8 cellular contexts compared by ENCODE assay signal in genomic region chr20:23200914-23201313, GRCh38.
A peak's percentile ranks its signal among the peaks of the same experiment; 100 is the strongest.
DNase-seq lines count a peak whose midpoint lies in the region; ATAC-seq, FAIRE-seq and TF ChIP-seq lines count a peak whose summit lies in the region.

No MANE protein-coding gene starts in this region.

- no peak overlapping the region for H3K9ac ChIP-seq in HepG2 (ENCODE audit: insufficient read depth, low read depth, low read length)

- intact Hi-C loops in HepG2 (cut with micrococcal nuclease; ENCODE audit: unreplicated experiment), result loop anchor here (1.0 to 2.0 kb wide), 2 partner anchors 158 to 350 kb away; no protein-coding TSS in a partner anchor

- H3K27ac ChIP-seq in HepG2 (ENCODE audit: extremely low read length, insufficient read depth, low read length) (no peak overlapping the region), substantia nigra (ENCODE audit: low read depth, low read length, poor library complexity, severe bottlenecking) (no peak overlapping the region)

- peak; percentile 66 for FAIRE-seq in HepG2 (lab: Jason Lieb, UNC)

- POLR2A ChIA-PET in HepG2 (lab: Yijun Ruan, JAX), result no interaction called here

- peaks cover 0 to 14% of the 10 kb centered on the region in 2 experiments; a peak in 2 of 5 replicates for H3K27me3 ChIP-seq in HepG2 (ENCODE audit: control insufficient read depth in 1 of 2, insufficient read depth in 2 of 2, low read length in 2 of 2)

- peak; percentile 92 for TF ChIP-seq RAD21 in HepG2 (CRISPR knock-in tag; IDR thresholded peaks at IDR 0.05)

- in situ Hi-C loops in astrocyte of the cerebellum (cut with HindIII; ENCODE audit: low sequenced_read_pairs) (no loop called here), HepG2 (cut with HindIII; ENCODE audit: extremely low pct_ligation_motif_present, low pct_unique_long_range_greater_than_20kb) (loop anchor here (5.0 to 10.0 kb wide), 2 partner anchors 509 to 866 kb away; no protein-coding TSS in a partner anchor)

- H3K9me3 ChIP-seq in HepG2 (ENCODE audit: low read length), result no peaks in the 10 kb centered on the region

- TF ChIP-seq CTCF in astrocyte of the cerebellum (IDR thresholded peaks at IDR 0.05; ENCODE audit: low read depth, low read length, missing control alignments), result peak; percentile 50
- TF ChIP-seq CTCF in HepG2 (CRISPR knock-in tag; IDR thresholded peaks at IDR 0.05), result peak; percentile 92

- ATAC-seq in HepG2, result peak; percentile 97
- no peak for ATAC-seq in GM21447 (IDR thresholded peaks at IDR 0.05; ENCODE audit: unreplicated experiment)

- CTCF ChIA-PET in HepG2 (lab: Yijun Ruan, JAX; ENCODE audit: low intra/inter-chr PET ratio, low total read pairs), result interaction anchor here (1.8 to 2.0 kb wide), 2 partner anchors 158 to 509 kb away, joined by 6 to 8 read pairs; no protein-coding TSS in a partner anchor

- H3K4me3 ChIP-seq in astrocyte of the cerebellum (ENCODE audit: low read depth, low read length) (no peak overlapping the region), HepG2 (replicated peaks in 1 of 3; ENCODE audit: insufficient read depth in 1 of 3, low read depth in 2 of 3, low read length in 3 of 3) (no peak overlapping the region)

- peak; percentile 61 for DNase-seq in Daoy (ENCODE audit: low read depth)
- DNase-seq in HuH-7.5 (ENCODE audit: low spot score), result peak; percentile 48
- DNase-seq in astrocyte of the cerebellum (ENCODE audit: low read depth), result no peak
- peak; percentile 62 for DNase-seq in HepG2 (ENCODE audit: low spot score)
- no peak for DNase-seq in substantia nigra (lab: John Stamatoyannopoulos, UW)
- no peak for DNase-seq in activated effector memory CD4-positive, alpha-beta T cell treated with Interleukin-2 at 50 U/mL for 16 hours
- DNase-seq in retina, result no peak

- no peak for TF ChIP-seq EP300 in HepG2 (IDR thresholded peaks at IDR 0.05; ENCODE audit: low read depth in 2 of 2, low read length in 2 of 2)
- no peak for TF ChIP-seq EP300 in HepG2 (CRISPR knock-in tag; IDR thresholded peaks at IDR 0.05; ENCODE audit: borderline replicate concordance)

- no peaks in the 10 kb centered on the region for H3K79me2 ChIP-seq in HepG2 (ENCODE audit: insufficient read depth, low read length)

- no peaks in the 10 kb centered on the region for H3K4me1 ChIP-seq in HepG2 (ENCODE audit: insufficient read depth, low read length)

- TF ChIP-seq POLR2A in HepG2 (IDR thresholded peaks at IDR 0.05; ENCODE audit: insufficient read depth in 1 of 2, low read depth in 2 of 2, low read length in 2 of 2), result no peak

- H3K36me3 ChIP-seq in HepG2 (replicated peaks in 1 of 2; ENCODE audit: control insufficient read depth in 1 of 2, insufficient read depth in 2 of 2, low read length in 2 of 2), result no peaks in the 10 kb centered on the region

- no peak overlapping the region for H2AFZ ChIP-seq in HepG2 (ENCODE audit: low read length)

- no TSS peak for BruUV-seq in HepG2 (replicated peaks; lab: Mats Ljungman, UMichigan)

- WGBS in HepG2 (ENCODE audit: low lambda C conversion rate), result 7% methylated on average over 6 of the region's 6 CpGs

- no peaks in the 10 kb centered on the region for H4K20me1 ChIP-seq in HepG2 (ENCODE audit: insufficient read depth, low read length)

- H3K4me2 ChIP-seq in HepG2 (ENCODE audit: low read depth, low read length), result no peak overlapping the region

TF ChIP-seq in HepG2, 621 proteins besides CTCF, POLR2A, EP300 and RAD21 (continues in another document):
- TF ChIP-seq ZNF691 (CRISPR knock-in tag; IDR thresholded peaks at IDR 0.05; ENCODE audit: borderline replicate concordance, low read depth) (peak; percentile 69; the same call in 1 of the 2 replicates), ZBTB43 (CRISPR knock-in tag; conservative IDR thresholded peaks at IDR 0.05) (no peak), CBX5 (CRISPR knock-in tag; IDR thresholded peaks at IDR 0.05; ENCODE audit: borderline replicate concordance) (no peak), SMAD1 (CRISPR knock-in tag; IDR thresholded peaks at IDR 0.05; ENCODE audit: borderline replicate concordance, low read depth) (0 out of 2 replicates have a peak, but pooled peaks have one; percentile 27), ZNF501 (CRISPR knock-in tag; IDR thresholded peaks at IDR 0.05) (peak; percentile 37; the same call in 1 of the 2 replicates), SMC3 (IDR thresholded peaks at IDR 0.05; ENCODE audit: low read length) (peak; percentile 88)
- TF ChIP-seq, protein P1, sequence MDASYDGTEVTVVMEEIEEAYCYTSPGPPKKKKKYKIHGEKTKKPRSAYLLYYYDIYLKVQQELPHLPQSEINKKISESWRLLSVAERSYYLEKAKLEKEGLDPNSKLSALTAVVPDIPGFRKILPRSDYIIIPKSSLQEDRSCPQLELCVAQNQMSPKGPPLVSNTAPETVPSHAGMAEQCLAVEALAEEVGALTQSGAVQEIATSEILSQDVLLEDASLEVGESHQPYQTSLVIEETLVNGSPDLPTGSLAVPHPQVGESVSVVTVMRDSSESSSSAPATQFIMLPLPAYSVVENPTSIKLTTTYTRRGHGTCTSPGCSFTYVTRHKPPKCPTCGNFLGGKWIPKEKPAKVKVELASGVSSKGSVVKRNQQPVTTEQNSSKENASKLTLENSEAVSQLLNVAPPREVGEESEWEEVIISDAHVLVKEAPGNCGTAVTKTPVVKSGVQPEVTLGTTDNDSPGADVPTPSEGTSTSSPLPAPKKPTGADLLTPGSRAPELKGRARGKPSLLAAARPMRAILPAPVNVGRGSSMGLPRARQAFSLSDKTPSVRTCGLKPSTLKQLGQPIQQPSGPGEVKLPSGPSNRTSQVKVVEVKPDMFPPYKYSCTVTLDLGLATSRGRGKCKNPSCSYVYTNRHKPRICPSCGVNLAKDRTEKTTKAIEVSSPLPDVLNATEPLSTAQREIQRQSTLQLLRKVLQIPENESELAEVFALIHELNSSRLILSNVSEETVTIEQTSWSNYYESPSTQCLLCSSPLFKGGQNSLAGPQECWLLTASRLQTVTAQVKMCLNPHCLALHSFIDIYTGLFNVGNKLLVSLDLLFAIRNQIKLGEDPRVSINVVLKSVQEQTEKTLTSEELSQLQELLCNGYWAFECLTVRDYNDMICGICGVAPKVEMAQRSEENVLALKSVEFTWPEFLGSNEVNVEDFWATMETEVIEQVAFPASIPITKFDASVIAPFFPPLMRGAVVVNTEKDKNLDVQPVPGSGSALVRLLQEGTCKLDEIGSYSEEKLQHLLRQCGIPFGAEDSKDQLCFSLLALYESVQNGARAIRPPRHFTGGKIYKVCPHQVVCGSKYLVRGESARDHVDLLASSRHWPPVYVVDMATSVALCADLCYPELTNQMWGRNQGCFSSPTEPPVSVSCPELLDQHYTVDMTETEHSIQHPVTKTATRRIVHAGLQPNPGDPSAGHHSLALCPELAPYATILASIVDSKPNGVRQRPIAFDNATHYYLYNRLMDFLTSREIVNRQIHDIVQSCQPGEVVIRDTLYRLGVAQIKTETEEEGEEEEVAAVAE (CRISPR knock-in tag; IDR thresholded peaks at IDR 0.05; ENCODE audit: borderline replicate concordance), result peak; percentile 15; the same call in 1 of the 2 replicates
- TF ChIP-seq, protein P2, sequence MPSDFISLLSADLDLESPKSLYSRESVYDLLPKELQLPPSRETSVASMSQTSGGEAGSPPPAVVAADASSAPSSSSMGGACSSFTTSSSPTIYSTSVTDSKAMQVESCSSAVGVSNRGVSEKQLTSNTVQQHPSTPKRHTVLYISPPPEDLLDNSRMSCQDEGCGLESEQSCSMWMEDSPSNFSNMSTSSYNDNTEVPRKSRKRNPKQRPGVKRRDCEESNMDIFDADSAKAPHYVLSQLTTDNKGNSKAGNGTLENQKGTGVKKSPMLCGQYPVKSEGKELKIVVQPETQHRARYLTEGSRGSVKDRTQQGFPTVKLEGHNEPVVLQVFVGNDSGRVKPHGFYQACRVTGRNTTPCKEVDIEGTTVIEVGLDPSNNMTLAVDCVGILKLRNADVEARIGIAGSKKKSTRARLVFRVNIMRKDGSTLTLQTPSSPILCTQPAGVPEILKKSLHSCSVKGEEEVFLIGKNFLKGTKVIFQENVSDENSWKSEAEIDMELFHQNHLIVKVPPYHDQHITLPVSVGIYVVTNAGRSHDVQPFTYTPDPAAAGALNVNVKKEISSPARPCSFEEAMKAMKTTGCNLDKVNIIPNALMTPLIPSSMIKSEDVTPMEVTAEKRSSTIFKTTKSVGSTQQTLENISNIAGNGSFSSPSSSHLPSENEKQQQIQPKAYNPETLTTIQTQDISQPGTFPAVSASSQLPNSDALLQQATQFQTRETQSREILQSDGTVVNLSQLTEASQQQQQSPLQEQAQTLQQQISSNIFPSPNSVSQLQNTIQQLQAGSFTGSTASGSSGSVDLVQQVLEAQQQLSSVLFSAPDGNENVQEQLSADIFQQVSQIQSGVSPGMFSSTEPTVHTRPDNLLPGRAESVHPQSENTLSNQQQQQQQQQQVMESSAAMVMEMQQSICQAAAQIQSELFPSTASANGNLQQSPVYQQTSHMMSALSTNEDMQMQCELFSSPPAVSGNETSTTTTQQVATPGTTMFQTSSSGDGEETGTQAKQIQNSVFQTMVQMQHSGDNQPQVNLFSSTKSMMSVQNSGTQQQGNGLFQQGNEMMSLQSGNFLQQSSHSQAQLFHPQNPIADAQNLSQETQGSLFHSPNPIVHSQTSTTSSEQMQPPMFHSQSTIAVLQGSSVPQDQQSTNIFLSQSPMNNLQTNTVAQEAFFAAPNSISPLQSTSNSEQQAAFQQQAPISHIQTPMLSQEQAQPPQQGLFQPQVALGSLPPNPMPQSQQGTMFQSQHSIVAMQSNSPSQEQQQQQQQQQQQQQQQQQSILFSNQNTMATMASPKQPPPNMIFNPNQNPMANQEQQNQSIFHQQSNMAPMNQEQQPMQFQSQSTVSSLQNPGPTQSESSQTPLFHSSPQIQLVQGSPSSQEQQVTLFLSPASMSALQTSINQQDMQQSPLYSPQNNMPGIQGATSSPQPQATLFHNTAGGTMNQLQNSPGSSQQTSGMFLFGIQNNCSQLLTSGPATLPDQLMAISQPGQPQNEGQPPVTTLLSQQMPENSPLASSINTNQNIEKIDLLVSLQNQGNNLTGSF (CRISPR knock-in tag; IDR thresholded peaks at IDR 0.05), result no peak

Comparison
In these comparisons a context has a peak if more than half of its experiments do, and no peak if none do; other contexts are left out.
1. DNase-seq: peak in Daoy (single experiment), HuH-7.5 (single experiment) and HepG2 (single experiment); none in astrocyte of the cerebellum (single experiment), substantia nigra (0 of 49), activated effector memory CD4-positive, alpha-beta T cell treated with Interleukin-2 at 50 U/mL for 16 hours (single experiment) and retina (single experiment).